Comparison of ENCODE assay signal across 24 cellular contexts in genomic region chr9:135349963-135350360, GRCh38.
DNase-seq lines count a peak whose midpoint lies in the region; ATAC-seq and TF ChIP-seq lines count a peak whose summit lies in the region.
"Had no signal": no experiment of that assay in that cellular context is flagged by ENCODE, and none has a peak within 500 bp of the region (broad histone marks: within the 10 kb centered on the region; RNA-seq: fewer than 3 reads in every experiment).

No MANE protein-coding gene starts in this region.

- H2BK15ac ChIP-seq in neuronal stem cell (ENCODE audit: low read length): no peak overlapping the region

- peak overlapping the region; percentile 27 for H3K9ac ChIP-seq in neuronal stem cell (ENCODE audit: low read depth, low read length, poor library complexity)

- no peak overlapping the region for H2BK120ac ChIP-seq in neuronal stem cell (ENCODE audit: low read depth, low read length)

- H3K4me2 ChIP-seq in neuronal stem cell (ENCODE audit: insufficient read depth, low read length, poor library complexity, severe bottlenecking): no peak overlapping the region

- H3K79me1 ChIP-seq in neuronal stem cell (ENCODE audit: low read depth, low read length): no peaks in the 10 kb centered on the region

- DNase-seq in Right ventricle myocardium superior (peak; percentile 18), heart right ventricle (no peak), NCI-H1092 treated with DMSO at 0.1 percent for 48 hours (lab: John Stamatoyannopoulos, UW) (peak; percentile 66), NCI-H69 (lab: John Stamatoyannopoulos, UW) (peak; percentile 92), neuronal stem cell (ENCODE audit: low spot score) (no peak), D341Med (ENCODE audit: low spot score) (no peak), cerebellar nuclear complex (lab: John Stamatoyannopoulos, UW) (no peak)
- no peak for DNase-seq in stimulated activated CD4-positive, alpha-beta T cell treated with anti-CD3 and anti-CD28 coated beads, Interleukin-1b, Interleukin-23, amount 100 ng/mL, for 48 hours
- DNase-seq: C1 segment of cervical spinal cord; Caco-2; CD4-positive, alpha-beta memory T cell; DMS 273 treated with DMSO at 0.1 percent for 48 hours; DND-41; GOT3; HFFc6; Kasumi-1; NCI-H1694; NCI-H2029 treated with DMSO at 0.1 percent for 48 hours; NCI-H524 treated with DMSO at 0.1 percent for 48 hours; Peyer's patch; SJCRH30; T-helper 2 cell had no signal

- H3K4me3 ChIP-seq in heart right ventricle: no peak overlapping the region
- H3K4me3 ChIP-seq in neuronal stem cell (ENCODE audit: low read length in 2 of 2): no peak overlapping the region
- H3K4me3 ChIP-seq: HAP-1, K562, Peyer's patch, SJCRH30 had no signal

- H3K27ac ChIP-seq in heart right ventricle (no peak overlapping the region), neuronal stem cell (replicated peaks; ENCODE audit: low read length) (no peak overlapping the region)
- H3K27ac ChIP-seq: Peyer's patch, SJCRH30 had no signal

- H2BK5ac ChIP-seq in neuronal stem cell (ENCODE audit: low read length): no peak overlapping the region

- no peak overlapping the region for H2AFZ ChIP-seq in neuronal stem cell (ENCODE audit: low read length)

- H3K27me3 ChIP-seq in heart right ventricle (peaks cover 0 to 86% (median 49%) of the 10 kb centered on the region in 7 donors), neuronal stem cell (ENCODE audit: control insufficient read depth in 3 of 3, insufficient read depth in 3 of 3, low read depth in 1 of 3, low read length in 3 of 3) (peaks cover 0 to 52% (median 0%) of the 10 kb centered on the region in 3 experiments)
- H3K27me3 ChIP-seq: Peyer's patch had no signal

- no peak overlapping the region for H2AK5ac ChIP-seq in neuronal stem cell (ENCODE audit: low read depth, low read length)

- H3K36me3 ChIP-seq in heart right ventricle (no peaks in the 10 kb centered on the region), neuronal stem cell (replicated peaks in 1 of 2; ENCODE audit: control insufficient read depth in 2 of 2, insufficient read depth in 2 of 2, low read length in 2 of 2) (no peaks in the 10 kb centered on the region)
- H3K36me3 ChIP-seq: HAP-1, Peyer's patch, SJCRH30 had no signal

- H3K4ac ChIP-seq in neuronal stem cell (ENCODE audit: low read length): no peak overlapping the region

- no peak overlapping the region for H4K91ac ChIP-seq in neuronal stem cell (ENCODE audit: low read depth, low read length, poor library complexity)

- 82 to 84% methylated on average over 16 of the region's 16 CpGs for WGBS in heart right ventricle, 2 donors
- no CpG with 5 or more reads among the region's 16 CpGs for WGBS in neuronal stem cell (ENCODE audit: extremely low coverage in 2 of 2, insufficient read length in 2 of 2, insufficient replicate concordance in 1 of 2), 2 donors

- H3K18ac ChIP-seq in neuronal stem cell (ENCODE audit: low read length): peak overlapping the region; percentile 6

- intact Hi-C loops in Right ventricle myocardium superior (cut with DNase I): no loop called here
- intact Hi-C loops in heart right ventricle (cut with DNase I): loop anchor here in 1 of 10 donors (10.0 kb wide), 1 partner anchor 655 kb away; no protein-coding TSS in a partner anchor

- H3K14ac ChIP-seq in neuronal stem cell (ENCODE audit: low read length): no peak overlapping the region

- H3K9me3 ChIP-seq in heart right ventricle (no peaks in the 10 kb centered on the region), neuronal stem cell (replicated peaks in 1 of 2; ENCODE audit: control insufficient read depth in 2 of 2, insufficient read depth in 1 of 2, low read depth in 1 of 2, low read length in 2 of 2) (peaks cover 0 to 2% of the 10 kb centered on the region in 2 donors)
- H3K9me3 ChIP-seq: Caco-2, HAP-1, Peyer's patch, SJCRH30 had no signal

- no peaks in the 10 kb centered on the region for H3K4me1 ChIP-seq in heart right ventricle
- peaks cover 0 to 5% of the 10 kb centered on the region in 2 donors for H3K4me1 ChIP-seq in neuronal stem cell (ENCODE audit: control insufficient read depth in 2 of 2, insufficient read depth in 1 of 2, low read depth in 1 of 2, low read length in 2 of 2)
- H3K4me1 ChIP-seq: Caco-2, HAP-1, Peyer's patch, SJCRH30 had no signal

- TF ChIP-seq CTCF in heart right ventricle (IDR thresholded peaks at IDR 0.05): no peak

- ATAC-seq in Right ventricle myocardium superior (ENCODE audit: poor library complexity) (no peak), heart right ventricle (no peak)
- ATAC-seq: K562 had no signal

- H3K23ac ChIP-seq in neuronal stem cell (ENCODE audit: low read depth, low read length, poor library complexity): no peak overlapping the region

- H2BK12ac ChIP-seq in neuronal stem cell (ENCODE audit: low read length): no peak overlapping the region

- H4K8ac ChIP-seq in neuronal stem cell (ENCODE audit: low read depth, low read length): no peak overlapping the region

Comparison
In these comparisons a context has a peak if more than half of its experiments do, and no peak if none do; other contexts are left out.
1. DNase-seq: peak in Right ventricle myocardium superior (single experiment), NCI-H1092 treated with DMSO at 0.1 percent for 48 hours (single experiment) and NCI-H69 (single experiment); none in heart right ventricle (0 of 2), neuronal stem cell (single experiment), D341Med (single experiment), stimulated activated CD4-positive, alpha-beta T cell treated with anti-CD3 and anti-CD28 coated beads, Interleukin-1b, Interleukin-23, amount 100 ng/mL, for 48 hours (single experiment) and cerebellar nuclear complex (0 of 2).